Comparison of ENCODE assay signal across 30 cellular contexts in the genomic region with DNA sequence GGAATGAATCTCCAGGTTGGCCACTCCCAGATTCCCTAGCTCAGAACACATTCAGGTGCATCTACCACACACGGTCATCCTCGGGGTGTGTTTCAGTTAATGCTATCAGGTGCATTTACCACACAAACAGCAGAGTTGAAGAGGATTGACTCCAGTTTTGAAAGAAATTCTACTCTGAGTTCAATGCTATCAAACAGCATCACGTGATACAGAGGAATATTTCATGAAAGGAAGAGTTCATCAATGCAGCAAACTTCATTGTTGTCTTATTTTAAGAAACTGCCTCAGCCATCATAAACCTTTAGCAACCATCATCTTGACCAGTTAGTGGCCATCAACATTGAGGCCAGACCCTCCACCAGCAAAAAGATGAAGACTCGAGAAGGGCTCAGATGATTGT. TPM values are rescaled to one million over a fixed set of nuclear protein-coding genes. Genes with fewer than 3 reads are reported as not detected.
"Had no signal": no experiment of that assay in that cellular context is flagged by ENCODE, and none has a peak within 500 bp of the region (broad histone marks: within the 10 kb centered on the region; RNA-seq: fewer than 3 reads in every experiment).

No MANE protein-coding gene starts in this region.

- H3K36me3 ChIP-seq: colonic mucosa, esophagus squamous epithelium had no signal

- H3K9me3 ChIP-seq: colonic mucosa, gastrocnemius medialis had no signal

- ATAC-seq: effector memory CD8-positive, alpha-beta T cell; esophagus mucosa; foreskin keratinocyte; gastrocnemius medialis; gastroesophageal sphincter; heart left ventricle; heart right ventricle had no signal

- H3K4me1 ChIP-seq: colonic mucosa, esophagus muscularis mucosa, esophagus squamous epithelium, foreskin keratinocyte, gastroesophageal sphincter, heart right ventricle had no signal

- H3K4me3 ChIP-seq: colonic mucosa, coronary artery, dorsolateral prefrontal cortex, esophagus muscularis mucosa, esophagus squamous epithelium, gastrocnemius medialis, gastroesophageal sphincter, heart left ventricle, heart right ventricle had no signal

- H3K27ac ChIP-seq: colonic mucosa, coronary artery, dorsolateral prefrontal cortex, epithelial cell of prostate, esophagus muscularis mucosa, esophagus squamous epithelium, foreskin keratinocyte, gastrocnemius medialis, gastroesophageal sphincter, heart left ventricle, heart right ventricle had no signal

- H3K27me3 ChIP-seq: colonic mucosa, dorsolateral prefrontal cortex, esophagus muscularis mucosa, esophagus squamous epithelium, foreskin keratinocyte, gastrocnemius medialis, gastroesophageal sphincter, heart left ventricle, heart right ventricle had no signal

- DNase-seq: colonic mucosa; cortex of kidney; dermis blood vessel endothelial cell; dorsolateral prefrontal cortex; effector CD4-positive, alpha-beta T cell; effector CD8-positive, alpha-beta T cell; effector memory CD4-positive, alpha-beta T cell; effector memory CD8-positive, alpha-beta T cell; endodermal cell; erythroblast; esophagus squamous epithelium; foreskin fibroblast; foreskin keratinocyte; foreskin melanocyte; gastrocnemius medialis; glutamatergic neuron; head of caudate nucleus; heart left ventricle; heart right ventricle had no signal

- FAIRE-seq: colon, endometrium, endothelial cell of umbilical vein, frontal cortex had no signal

RNA-seq across cellular contexts. Expression of a gene that starts 22.6 kb away (rescaled TPM):
- total RNA-seq: dermis blood vessel endothelial cell, dermis microvascular lymphatic vessel endothelial cell, endothelial cell of umbilical vein, glomerular endothelial cell had no signal
